ENCODE assay signal across 11 cellular contexts in the genomic region with DNA sequence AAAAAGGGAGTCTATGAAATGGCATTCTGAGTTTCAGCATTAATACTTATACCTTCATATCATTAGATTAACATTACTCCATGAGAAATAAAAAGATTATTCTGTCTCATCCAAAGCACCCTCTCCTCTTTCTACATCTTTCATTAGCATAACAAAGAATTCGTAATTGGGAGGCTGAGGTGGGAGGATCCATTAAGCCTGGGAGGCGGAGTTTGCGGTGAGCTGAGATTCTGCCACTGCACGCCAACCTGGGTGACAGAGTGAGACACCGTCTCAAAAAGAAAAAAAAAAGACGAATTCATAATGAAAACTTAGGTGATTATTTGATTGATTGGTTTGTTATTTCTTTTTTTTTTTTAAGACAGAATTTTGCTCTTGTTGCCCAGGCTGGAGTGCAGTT. TPM values are rescaled to one million over a fixed set of nuclear protein-coding genes. Genes with fewer than 3 reads are reported as not detected.
A peak's percentile ranks its signal among the peaks of the same experiment; 100 is the strongest.
DNase-seq lines count a peak whose midpoint lies in the region; ATAC-seq, FAIRE-seq and TF ChIP-seq lines count a peak whose summit lies in the region.
"Had no signal": no experiment of that assay in that cellular context is flagged by ENCODE, and none has a peak within 500 bp of the region (broad histone marks: within the 10 kb centered on the region; RNA-seq: fewer than 3 reads in every experiment).

No MANE protein-coding gene starts in this region.

- no peaks in the 10 kb centered on the region for H3K27me3 Mint-ChIP-seq in activated naive CD8-positive, alpha-beta T cell treated with anti-CD3 and anti-CD28 coated beads, Interleukin-2, amount 10 ng/mL, durations not matched to agents 7 days and 5 days
- H3K27me3 Mint-ChIP-seq in naive thymus-derived CD4-positive, alpha-beta T cell, result no peaks in the 10 kb centered on the region

- H3K36me3 Mint-ChIP-seq in activated naive CD8-positive, alpha-beta T cell treated with anti-CD3 and anti-CD28 coated beads, Interleukin-2, amount 10 ng/mL, durations not matched to agents 7 days and 5 days, result no peaks in the 10 kb centered on the region
- H3K36me3 Mint-ChIP-seq in naive thymus-derived CD4-positive, alpha-beta T cell, result no peaks in the 10 kb centered on the region

- 0 out of 2 replicates have a peak overlapping the region, but pooled peaks have one; percentile 97 for H2AFZ ChIP-seq in KMS-11 (ENCODE audit: low read depth)

- FAIRE-seq in kidney (lab: Jason Lieb, UNC), result no peak

- H3K9me3 Mint-ChIP-seq in activated naive CD8-positive, alpha-beta T cell treated with anti-CD3 and anti-CD28 coated beads, Interleukin-2, amount 10 ng/mL, durations not matched to agents 7 days and 5 days, result no peaks in the 10 kb centered on the region
- peaks cover 0 to 6% (median 0%) of the 10 kb centered on the region in 11 donors for H3K9me3 Mint-ChIP-seq in naive thymus-derived CD4-positive, alpha-beta T cell

- no peaks in the 10 kb centered on the region for H3K27me3 ChIP-seq in KMS-11 (ENCODE audit: insufficient read depth, low read depth)
- no peaks in the 10 kb centered on the region for H3K27me3 ChIP-seq in naive thymus-derived CD4-positive, alpha-beta T cell (ENCODE audit: control insufficient read depth in 2 of 2, insufficient read depth in 2 of 2, low read length in 2 of 2)

- H3K4me1 ChIP-seq in KMS-11 (ENCODE audit: low read depth, poor library complexity, severe bottlenecking) (peaks cover 35% of the 10 kb centered on the region), kidney (ENCODE audit: control insufficient read depth in 1 of 2, insufficient read depth in 1 of 2, low read depth in 1 of 2, low read length in 2 of 2) (peaks cover 2 to 7% of the 10 kb centered on the region in 2 donors)
- H3K4me1 ChIP-seq in naive thymus-derived CD4-positive, alpha-beta T cell (ENCODE audit: control insufficient read depth in 2 of 2, insufficient read depth in 2 of 2, low read length in 2 of 2), result peaks cover 9 to 12% of the 10 kb centered on the region in 2 donors

- peaks cover 19% of the 10 kb centered on the region for H3K79me2 ChIP-seq in KMS-11 (ENCODE audit: insufficient read depth, low read depth)

- H3K4me2 ChIP-seq in KMS-11, result peak overlapping the region; percentile 100; the same call in 1 of the 2 replicates

- DNase-seq in DMS53 (lab: John Stamatoyannopoulos, UW) (peak; percentile 28), DMS53 treated with DMSO at 0.1 percent for 48 hours (lab: John Stamatoyannopoulos, UW; ENCODE audit: unreplicated experiment) (no peak), NCI-H2107 treated with DMSO at 0.1 percent for 48 hours (lab: John Stamatoyannopoulos, UW; ENCODE audit: unreplicated experiment) (no peak), kidney (no peak), NCI-H345 (lab: John Stamatoyannopoulos, UW) (no peak)
- DNase-seq in activated naive CD8-positive, alpha-beta T cell treated with anti-CD3 and anti-CD28 coated beads, Interleukin-2, amount 10 ng/mL, durations not matched to agents 7 days and 5 days, result no peak
- no peak for DNase-seq in naive thymus-derived CD4-positive, alpha-beta T cell
- DNase-seq: activated gamma-delta T cell treated with Interleukin-2 at 50 U/mL for 16 hours, NCI-H1092 had no signal

- H3K27ac ChIP-seq in KMS-11 (no peak overlapping the region), kidney (ENCODE audit: low read depth in 2 of 2, low read length in 2 of 2) (no peak overlapping the region)
- H3K27ac ChIP-seq in naive thymus-derived CD4-positive, alpha-beta T cell (ENCODE audit: low read depth, low read length), result no peak overlapping the region

- H3K36me3 ChIP-seq in KMS-11 (ENCODE audit: insufficient read depth), result no peaks in the 10 kb centered on the region
- peaks cover 0 to 11% (median 0%) of the 10 kb centered on the region in 3 experiments for H3K36me3 ChIP-seq in naive thymus-derived CD4-positive, alpha-beta T cell (ENCODE audit: control insufficient read depth in 2 of 3, insufficient read depth in 3 of 3, low read length in 3 of 3)
- no peaks in the 10 kb centered on the region for H3K36me3 ChIP-seq in kidney (ENCODE audit: control insufficient read depth in 1 of 2, insufficient read depth in 2 of 2, low read length in 2 of 2)

- H3K4me1 Mint-ChIP-seq in activated naive CD8-positive, alpha-beta T cell treated with anti-CD3 and anti-CD28 coated beads, Interleukin-2, amount 10 ng/mL, durations not matched to agents 7 days and 5 days, result peaks cover 21% of the 10 kb centered on the region
- H3K4me1 Mint-ChIP-seq in naive thymus-derived CD4-positive, alpha-beta T cell, result peaks cover 17 to 33% (median 25%) of the 10 kb centered on the region in 7 donors

- no peak for ATAC-seq in activated naive CD8-positive, alpha-beta T cell treated with anti-CD3 and anti-CD28 coated beads, Interleukin-2, amount 10 ng/mL, durations not matched to agents 7 days and 5 days (ENCODE audit: low read depth)
- no peak for ATAC-seq in naive thymus-derived CD4-positive, alpha-beta T cell
- ATAC-seq: left lobe of liver had no signal

- no peaks in the 10 kb centered on the region for H4K20me1 ChIP-seq in KMS-11 (ENCODE audit: insufficient read depth)

- POLR2A ChIA-PET in activated naive CD8-positive, alpha-beta T cell treated with anti-CD3 and anti-CD28 coated beads, Interleukin-2, amount 10 ng/mL, durations not matched to agents 7 days and 5 days (lab: Charles Lee), result interaction anchor here (3.5 to 4.2 kb wide), 2 partner anchors 44 to 115 kb away, joined by 24 to 29 read pairs; no protein-coding TSS in a partner anchor
- POLR2A ChIA-PET in naive thymus-derived CD4-positive, alpha-beta T cell (lab: Charles Lee), result interaction anchor here (0.6 to 1.2 kb wide), 3 partner anchors 14 to 61 kb away, joined by 4 to 6 read pairs (median 5); no protein-coding TSS in a partner anchor

- H3K4me3 ChIP-seq in KMS-11 (IDR thresholded peaks at IDR 0.05; ENCODE audit: insufficient read depth, low read depth, low read length) (no peak overlapping the region), kidney (ENCODE audit: low read length in 2 of 2) (peak overlapping the region in 1 of 2 donors; percentile 98)
- H3K4me3 ChIP-seq in naive thymus-derived CD4-positive, alpha-beta T cell (ENCODE audit: low read length), result no peak overlapping the region

- intact Hi-C loops in naive thymus-derived CD4-positive, alpha-beta T cell (cut with micrococcal nuclease), result loop anchor here in 1 of 2 donors (5.0 kb wide), 1 partner anchor 100 kb away; no protein-coding TSS in a partner anchor
- intact Hi-C loops in kidney (cut with DNase I), result loop anchor here (10.0 kb wide), 1 partner anchor 167 kb away; no protein-coding TSS in a partner anchor

- no peak overlapping the region for H3K27ac Mint-ChIP-seq in activated naive CD8-positive, alpha-beta T cell treated with anti-CD3 and anti-CD28 coated beads, Interleukin-2, amount 10 ng/mL, durations not matched to agents 7 days and 5 days
- H3K27ac Mint-ChIP-seq in naive thymus-derived CD4-positive, alpha-beta T cell, result peak overlapping the region in 6 of 9 donors; percentile 9 to 98 (median 96)

- H3K9me3 ChIP-seq in naive thymus-derived CD4-positive, alpha-beta T cell (ENCODE audit: control insufficient read depth in 2 of 3, low read length in 3 of 3), result no peaks in the 10 kb centered on the region
- no peaks in the 10 kb centered on the region for H3K9me3 ChIP-seq in kidney (ENCODE audit: control insufficient read depth in 1 of 2, low read length in 2 of 2)

- no peak for TF ChIP-seq CTCF in KMS-11 (conservative IDR thresholded peaks at IDR 0.05; ENCODE audit: low read depth, low read length)
- no peak for TF ChIP-seq CTCF in kidney (IDR thresholded peaks at IDR 0.05; ENCODE audit: borderline replicate concordance, extremely low read depth, insufficient read depth)

- CTCF ChIA-PET in naive thymus-derived CD4-positive, alpha-beta T cell (lab: Charles Lee), result interaction anchor here (1.1 to 6.5 kb wide), 6 partner anchors 87 to 191 kb away, joined by 3 to 50 read pairs (median 6); a partner anchor contains a TSS

- H3K9ac ChIP-seq in KMS-11 (no peak overlapping the region), kidney (ENCODE audit: low read length in 2 of 2) (no peak overlapping the region)

- H3K4me3 Mint-ChIP-seq in activated naive CD8-positive, alpha-beta T cell treated with anti-CD3 and anti-CD28 coated beads, Interleukin-2, amount 10 ng/mL, durations not matched to agents 7 days and 5 days, result peak overlapping the region; percentile 95
- peak overlapping the region in 2 of 10 donors; percentile 20 to 94 for H3K4me3 Mint-ChIP-seq in naive thymus-derived CD4-positive, alpha-beta T cell

RNA-seq across cellular contexts. Expression of a gene that starts 1.8 kb away (rescaled TPM):
- total RNA-seq in activated naive CD8-positive, alpha-beta T cell treated with anti-CD3 and anti-CD28 coated beads, Interleukin-2, amount 10 ng/mL, durations not matched to agents 7 days and 5 days, result 10 to 100 TPM; 51.7 to 60.6 TPM
- total RNA-seq in naive thymus-derived CD4-positive, alpha-beta T cell, result 100 to 1,000 TPM in 2 of 5 experiments, 10 to 100 TPM in 3; 39.7 to 112 (median 67.9) TPM
- polyA plus RNA-seq in naive thymus-derived CD4-positive, alpha-beta T cell, result 10 to 100 TPM; 30.0 to 50.8 TPM
- total RNA-seq in kidney, result 35.7 TPM
- 6.6 TPM for polyA plus RNA-seq in kidney (ENCODE audit: insufficient read depth, low read depth, low replicate concordance)
